Comparison of ENCODE assay signal across 19 cellular contexts in genomic region chr21:38471766-38472165, GRCh38. TPM values are rescaled to one million over a fixed set of nuclear protein-coding genes. Genes with fewer than 3 reads are reported as not detected.
DNase-seq lines count a peak whose midpoint lies in the region; ATAC-seq and TF ChIP-seq lines count a peak whose summit lies in the region.
"Had no signal": no experiment of that assay in that cellular context is flagged by ENCODE, and none has a peak within 500 bp of the region (broad histone marks: within the 10 kb centered on the region; RNA-seq: fewer than 3 reads in every experiment).

No MANE protein-coding gene starts in this region.

- H3K9me3 Mint-ChIP-seq in CD4-positive, alpha-beta T cell = no peaks in the 10 kb centered on the region
- H3K9me3 Mint-ChIP-seq in stimulated activated naive CD8-positive, alpha-beta T cell treated with anti-CD3 and anti-CD28 coated beads, Interleukin-15, amount 100 ng/mL, for 72 hours = peaks cover 4 to 8% of the 10 kb centered on the region in 2 donors

- H3K27ac ChIP-seq in heart right ventricle (peak overlapping the region in 6 of 10 donors; percentile 43 to 88 (median 64)), right atrium auricular region (no peak overlapping the region), VCaP (peak overlapping the region; percentile 56), esophagus squamous epithelium (peak overlapping the region; percentile 45 to 73 (median 60))
- no peak overlapping the region for H3K27ac ChIP-seq in CD4-positive, alpha-beta T cell (ENCODE audit: low read depth, low read length)

- H3K27me3 ChIP-seq in heart right ventricle = peaks cover 0 to 10% (median 0%) of the 10 kb centered on the region in 7 donors
- no peaks in the 10 kb centered on the region for H3K27me3 ChIP-seq in right atrium auricular region
- H3K27me3 ChIP-seq in esophagus squamous epithelium = no peaks in the 10 kb centered on the region
- H3K27me3 ChIP-seq in CD4-positive, alpha-beta T cell (ENCODE audit: control insufficient read depth, insufficient read depth, low read length) = peaks cover 23% of the 10 kb centered on the region
- H3K27me3 ChIP-seq: MG63 had no signal

- H3K9me3 ChIP-seq in heart right ventricle = no peaks in the 10 kb centered on the region
- H3K9me3 ChIP-seq in right atrium auricular region = no peaks in the 10 kb centered on the region
- H3K9me3 ChIP-seq in esophagus squamous epithelium = no peaks in the 10 kb centered on the region
- H3K9me3 ChIP-seq in CD4-positive, alpha-beta T cell (ENCODE audit: control insufficient read depth, low read length) = no peaks in the 10 kb centered on the region
- H3K9me3 ChIP-seq: MG63 had no signal

- H3K36me3 ChIP-seq in heart right ventricle (peaks cover 0 to 9% (median 0%) of the 10 kb centered on the region in 9 donors), right atrium auricular region (no peaks in the 10 kb centered on the region), esophagus squamous epithelium (no peaks in the 10 kb centered on the region)
- H3K36me3 ChIP-seq: MG63 had no signal

- 69 to 74% methylated on average over 5 of the region's 5 CpGs for WGBS in heart right ventricle, 2 donors
- 44 to 54% methylated on average over 5 of the region's 5 CpGs for WGBS in esophagus squamous epithelium, 2 donors

- no peak for ATAC-seq in heart right ventricle
- ATAC-seq in stimulated activated naive CD8-positive, alpha-beta T cell treated with anti-CD3 and anti-CD28 coated beads, Interleukin-15, Interleukin-2, amounts not matched to agents 100 U/mL and 50 U/mL, for 24 hours = no peak
- no peak for ATAC-seq in CD4-positive, alpha-beta T cell (ENCODE audit: poor library complexity)
- no peak for ATAC-seq in stimulated activated naive CD8-positive, alpha-beta T cell treated with anti-CD3 and anti-CD28 coated beads, Interleukin-15, amount 100 ng/mL, for 72 hours
- ATAC-seq: Panc1 had no signal

- DNase-seq in heart right ventricle (no peak), right atrium auricular region (ENCODE audit: low spot score) (no peak), esophagus squamous epithelium (lab: John Stamatoyannopoulos, UW) (no peak)
- DNase-seq in stimulated activated naive CD8-positive, alpha-beta T cell treated with anti-CD3 and anti-CD28 coated beads, Interleukin-15, Interleukin-2, amounts not matched to agents 100 U/mL and 50 U/mL, for 24 hours = no peak
- DNase-seq in CD4-positive, alpha-beta T cell = no peak
- DNase-seq in stimulated activated naive CD8-positive, alpha-beta T cell treated with anti-CD3 and anti-CD28 coated beads, Interleukin-15, amount 100 ng/mL, for 72 hours = no peak
- DNase-seq: EL; GF-D8; GOT3; HCEC 1CT; Karpas-422; MG63; NCI-H1417 treated with DMSO at 0.1 percent for 48 hours; NCI-H187; NCI-H510A; NK-92 treated with Interleukin-12 subunit alpha and Interleukin-12 subunit beta, amount 100 ng/mL, for 24 hours had no signal

- POLR2A ChIA-PET in CD4-positive, alpha-beta T cell (lab: Charles Lee) = no interaction called here

- no peaks in the 10 kb centered on the region for H3K36me3 Mint-ChIP-seq in CD4-positive, alpha-beta T cell (ENCODE audit: low read depth)
- H3K36me3 Mint-ChIP-seq: IgD-negative memory B cell had no signal

- CTCF ChIA-PET in CD4-positive, alpha-beta T cell (lab: Charles Lee) = no interaction called here

- H3K27me3 Mint-ChIP-seq in CD4-positive, alpha-beta T cell = peaks cover 63% of the 10 kb centered on the region
- peaks cover 60% of the 10 kb centered on the region for H3K27me3 Mint-ChIP-seq in stimulated activated naive CD8-positive, alpha-beta T cell treated with anti-CD3 and anti-CD28 coated beads, Interleukin-15, amount 100 ng/mL, for 72 hours

- H3K4me3 Mint-ChIP-seq in CD4-positive, alpha-beta T cell = no peak overlapping the region
- no peak overlapping the region for H3K4me3 Mint-ChIP-seq in stimulated activated naive CD8-positive, alpha-beta T cell treated with anti-CD3 and anti-CD28 coated beads, Interleukin-15, amount 100 ng/mL, for 72 hours
- H3K4me3 Mint-ChIP-seq: IgD-negative memory B cell had no signal

- intact Hi-C loops in heart right ventricle (cut with DNase I) (loop anchor here in 1 of 10 donors (5.0 kb wide), 1 partner anchor 1081 kb away; no protein-coding TSS in a partner anchor), esophagus squamous epithelium (cut with DNase I) (no loop called here)
- intact Hi-C loops in CD4-positive, alpha-beta T cell (cut with DNase I, micrococcal nuclease) = no loop called here

- H3K27ac Mint-ChIP-seq in CD4-positive, alpha-beta T cell = no peak overlapping the region
- H3K27ac Mint-ChIP-seq in stimulated activated naive CD8-positive, alpha-beta T cell treated with anti-CD3 and anti-CD28 coated beads, Interleukin-15, amount 100 ng/mL, for 72 hours = no peak overlapping the region
- H3K27ac Mint-ChIP-seq: IgD-negative memory B cell had no signal

- H3K4me1 Mint-ChIP-seq in CD4-positive, alpha-beta T cell (ENCODE audit: low read depth) = peaks cover 11% of the 10 kb centered on the region
- no peaks in the 10 kb centered on the region for H3K4me1 Mint-ChIP-seq in stimulated activated naive CD8-positive, alpha-beta T cell treated with anti-CD3 and anti-CD28 coated beads, Interleukin-15, amount 100 ng/mL, for 72 hours

- TF ChIP-seq CTCF in heart right ventricle (IDR thresholded peaks at IDR 0.05) (no peak), right atrium auricular region (IDR thresholded peaks at IDR 0.05) (no peak), VCaP (conservative IDR thresholded peaks at IDR 0.05) (no peak), esophagus squamous epithelium (IDR thresholded peaks at IDR 0.05) (no peak)
- no peak for TF ChIP-seq CTCF in CD4-positive, alpha-beta T cell (IDR thresholded peaks at IDR 0.05)

- no peak for TF ChIP-seq POLR2A in esophagus squamous epithelium (IDR thresholded peaks at IDR 0.05)

- H3K4me1 ChIP-seq in heart right ventricle = peaks cover 0 to 78% (median 57%) of the 10 kb centered on the region in 9 donors
- peaks cover 0 to 22% of the 10 kb centered on the region in 2 donors for H3K4me1 ChIP-seq in right atrium auricular region
- peaks cover 0 to 57% (median 17%) of the 10 kb centered on the region in 3 donors for H3K4me1 ChIP-seq in esophagus squamous epithelium

- H3K4me3 ChIP-seq in heart right ventricle (no peak overlapping the region), right atrium auricular region (no peak overlapping the region), esophagus squamous epithelium (no peak overlapping the region)
- H3K4me3 ChIP-seq: MG63 had no signal

RNA-seq across cellular contexts. Expression of gene ERG, which starts 26.5 kb away (rescaled TPM):
- 10 to 100 TPM; 10.7 to 30.5 (median 16.5) TPM for total RNA-seq in heart right ventricle
- 10 to 100 TPM in 1 of 2 donors, 1 to 10 TPM in 1; 9.5 to 10.2 TPM for polyA plus RNA-seq in heart right ventricle
- total RNA-seq in right atrium auricular region = 10 to 100 TPM in 1 of 2 donors, 1 to 10 TPM in 1; 6.3 to 13.2 TPM
- 10 to 100 TPM in 1 of 4 donors, 1 to 10 TPM in 3; 2.5 to 10.9 (median 8.4) TPM for total RNA-seq in esophagus squamous epithelium
- not detected for total RNA-seq in CD4-positive, alpha-beta T cell
- polyA plus RNA-seq: IgD-negative memory B cell had no signal

Comparison
In these comparisons a context has a peak if more than half of its experiments do, and no peak if none do; other contexts are left out.
1. H3K27ac ChIP-seq: peak in heart right ventricle (6 of 10), VCaP (single experiment) and esophagus squamous epithelium (4 of 4); none in right atrium auricular region (0 of 2) and CD4-positive, alpha-beta T cell (single experiment).